In genomic region chr22:35637254-35637653, GRCh38 we compare ENCODE assay signal across 27 cellular contexts. TPM values are rescaled to one million over a fixed set of nuclear protein-coding genes. Genes with fewer than 3 reads are reported as not detected.
DNase-seq lines count a peak whose midpoint lies in the region; ATAC-seq and TF ChIP-seq lines count a peak whose summit lies in the region.
"Had no signal": no experiment of that assay in that cellular context is flagged by ENCODE, and none has a peak within 500 bp of the region (broad histone marks: within the 10 kb centered on the region; RNA-seq: fewer than 3 reads in every experiment).

No MANE protein-coding gene starts in this region.

- H3K4me3 ChIP-seq in H7 (ENCODE audit: insufficient read depth, low read depth, low read length) (no peak overlapping the region), gastroesophageal sphincter (no peak overlapping the region), stomach (no peak overlapping the region)
- H3K4me3 ChIP-seq: left lung, mucosa of descending colon, skin epidermis had no signal

- peak overlapping the region; percentile 29 for H3K27ac Mint-ChIP-seq in T-helper 17 cell
- H3K27ac Mint-ChIP-seq in activated naive CD4-positive, alpha-beta T cell treated with anti-CD3 and anti-CD28 coated beads, Interleukin-2, amount 10 ng/mL, durations not matched to agents 7 days and 5 days = no peak overlapping the region
- H3K27ac Mint-ChIP-seq: activated naive CD8-positive, alpha-beta T cell; activated T-helper 1 cell treated with anti-CD3 and anti-CD28 coated beads, Interleukin-12 subunit alpha, Interleukin-12 subunit beta, Interleukin-2, Interleukin-4 antibody, amounts not matched to agents 30 ng/mL and 10 ng/mL and 1 ng/mL, durations not matched to agents 14 hours and 24 hours and 36 hours had no signal

- no peak for TF ChIP-seq POLR2A in gastroesophageal sphincter (IDR thresholded peaks at IDR 0.05)
- TF ChIP-seq POLR2A in stomach (IDR thresholded peaks at IDR 0.05) = no peak

- 72 to 80% methylated on average over 1 to 3 of the region's 5 CpGs for WGBS in gastroesophageal sphincter (ENCODE audit: low coverage in 1 of 2), 2 donors
- WGBS in stomach, 5 donors = 41 to 70% (median 54%) methylated on average over 5 of the region's 5 CpGs

- H3K4me1 ChIP-seq in gastroesophageal sphincter (peaks cover 4 to 34% (median 22%) of the 10 kb centered on the region in 3 donors), stomach (peaks cover 0 to 25% (median 15%) of the 10 kb centered on the region in 4 donors)
- H3K4me1 ChIP-seq: foreskin keratinocyte had no signal

- DNase-seq in H7 = peak; percentile 55
- DNase-seq in T-helper 17 cell = no peak
- DNase-seq in stomach = no peak
- no peak for DNase-seq in activated naive CD4-positive, alpha-beta T cell treated with anti-CD3 and anti-CD28 coated beads, Interleukin-2, amount 10 ng/mL, durations not matched to agents 7 days and 5 days
- DNase-seq: activated CD4-positive, alpha-beta T cell treated with anti-CD3 and anti-CD28 coated beads, Interleukin-2, amount 50 U/mL, for 4 hours; Calu3; cerebellar nuclear complex; foreskin keratinocyte; hippocampal formation; left lung; mucosa of descending colon; NCI-H1694; NCI-H2171 treated with DMSO at 0.1 percent for 48 hours; NCI-H524 treated with DMSO at 0.1 percent for 48 hours; stimulated activated CD4-positive, alpha-beta T cell treated with anti-CD3 and anti-CD28 coated beads, Interleukin-1b, Interleukin-23, amount 100 ng/mL, for 48 hours; substantia nigra; T-helper 9 cell had no signal

- H3K27me3 ChIP-seq in H7 (ENCODE audit: control insufficient read depth, insufficient read depth, low read length) = no peaks in the 10 kb centered on the region
- H3K27me3 ChIP-seq in gastroesophageal sphincter = no peaks in the 10 kb centered on the region
- no peaks in the 10 kb centered on the region for H3K27me3 ChIP-seq in stomach
- H3K27me3 ChIP-seq: foreskin keratinocyte, left lung had no signal

- no peak overlapping the region for H3K4me3 Mint-ChIP-seq in T-helper 17 cell
- no peak overlapping the region for H3K4me3 Mint-ChIP-seq in activated naive CD4-positive, alpha-beta T cell treated with anti-CD3 and anti-CD28 coated beads, Interleukin-2, amount 10 ng/mL, durations not matched to agents 7 days and 5 days
- H3K4me3 Mint-ChIP-seq: activated naive CD8-positive, alpha-beta T cell; activated T-helper 1 cell treated with anti-CD3 and anti-CD28 coated beads, Interleukin-12 subunit alpha, Interleukin-12 subunit beta, Interleukin-2, Interleukin-4 antibody, amounts not matched to agents 30 ng/mL and 10 ng/mL and 1 ng/mL, durations not matched to agents 14 hours and 24 hours and 36 hours had no signal

- H3K9me3 ChIP-seq in T-helper 17 cell (ENCODE audit: control insufficient read depth, low read length, poor library complexity, severe bottlenecking) (no peaks in the 10 kb centered on the region), gastroesophageal sphincter (no peaks in the 10 kb centered on the region), stomach (no peaks in the 10 kb centered on the region)
- H3K9me3 ChIP-seq: left lung, mucosa of descending colon had no signal

- TF ChIP-seq CTCF in gastroesophageal sphincter (IDR thresholded peaks at IDR 0.05) (no peak), stomach (IDR thresholded peaks at IDR 0.05) (no peak)

- peaks cover 5% of the 10 kb centered on the region for H3K9me3 Mint-ChIP-seq in activated naive CD4-positive, alpha-beta T cell treated with anti-CD3 and anti-CD28 coated beads, Interleukin-2, amount 10 ng/mL, durations not matched to agents 7 days and 5 days
- H3K9me3 Mint-ChIP-seq: activated T-helper 1 cell treated with anti-CD3 and anti-CD28 coated beads, Interleukin-12 subunit alpha, Interleukin-12 subunit beta, Interleukin-2, Interleukin-4 antibody, amounts not matched to agents 30 ng/mL and 10 ng/mL and 1 ng/mL, durations not matched to agents 14 hours and 24 hours and 36 hours had no signal

- CTCF ChIA-PET in activated naive CD4-positive, alpha-beta T cell treated with anti-CD3 and anti-CD28 coated beads, Interleukin-2, amount 10 ng/mL, durations not matched to agents 7 days and 5 days (lab: Charles Lee) = no interaction called here

- no peak for TF ChIP-seq EP300 in gastroesophageal sphincter (IDR thresholded peaks at IDR 0.05)
- no peak for TF ChIP-seq EP300 in stomach (IDR thresholded peaks at IDR 0.05)

- H3K36me3 ChIP-seq in H7 (replicated peaks; ENCODE audit: control insufficient read depth, insufficient read depth, low read length) = no peaks in the 10 kb centered on the region
- H3K36me3 ChIP-seq in gastroesophageal sphincter = no peaks in the 10 kb centered on the region
- H3K36me3 ChIP-seq in stomach = no peaks in the 10 kb centered on the region
- H3K36me3 ChIP-seq: left lung had no signal

- H3K4me1 Mint-ChIP-seq in T-helper 17 cell = peaks cover 15% of the 10 kb centered on the region
- H3K4me1 Mint-ChIP-seq in activated naive CD4-positive, alpha-beta T cell treated with anti-CD3 and anti-CD28 coated beads, Interleukin-2, amount 10 ng/mL, durations not matched to agents 7 days and 5 days = peaks cover 13% of the 10 kb centered on the region

- intact Hi-C loops in stomach (cut with DNase I; ENCODE audit: low total_unique reads) = no loop called here

- peaks cover 10% of the 10 kb centered on the region for H3K27me3 Mint-ChIP-seq in T-helper 17 cell
- H3K27me3 Mint-ChIP-seq in activated naive CD4-positive, alpha-beta T cell treated with anti-CD3 and anti-CD28 coated beads, Interleukin-2, amount 10 ng/mL, durations not matched to agents 7 days and 5 days = peaks cover 24% of the 10 kb centered on the region
- H3K27me3 Mint-ChIP-seq: activated naive CD8-positive, alpha-beta T cell had no signal

- no peak for ATAC-seq in T-helper 17 cell
- ATAC-seq in gastroesophageal sphincter = no peak
- ATAC-seq in activated CD4-positive, CD25-positive, alpha-beta regulatory T cell treated with anti-CD3 and anti-CD28 coated beads, Interleukin-2, amount 50 U/mL, for 24 hours = no peak
- no peak for ATAC-seq in HG03460 (IDR thresholded peaks at IDR 0.05; ENCODE audit: unreplicated experiment)
- ATAC-seq: foreskin keratinocyte, left lung, mucosa of descending colon, SK-N-SH treated with all-trans-retinoic acid at 6 μM for 48 hours had no signal

- H3K27ac ChIP-seq in gastroesophageal sphincter = peak overlapping the region in 3 of 4 donors; percentile 83 to 88 (median 87)
- H3K27ac ChIP-seq in stomach = peak overlapping the region in 4 of 5 donors; percentile 76 to 85 (median 80)
- H3K27ac ChIP-seq: C4-2B, foreskin keratinocyte, HL-60 had no signal

- H3K36me3 Mint-ChIP-seq in T-helper 17 cell (ENCODE audit: low read depth) = peaks cover 2% of the 10 kb centered on the region
- no peaks in the 10 kb centered on the region for H3K36me3 Mint-ChIP-seq in activated naive CD4-positive, alpha-beta T cell treated with anti-CD3 and anti-CD28 coated beads, Interleukin-2, amount 10 ng/mL, durations not matched to agents 7 days and 5 days
- H3K36me3 Mint-ChIP-seq: activated naive CD8-positive, alpha-beta T cell had no signal

RNA-seq across cellular contexts. Expression of gene APOL6, which starts 11.0 kb away (rescaled TPM):
- total RNA-seq in H7 (2014; rRNA removed; shearing (Covaris generic)) = 0.03 and 0.07 TPM in 2 replicates
- total RNA-seq in T-helper 17 cell (10 to 100 TPM; 42.7 to 44.8 TPM), gastroesophageal sphincter (10 to 100 TPM; 10.4 to 13.3 (median 10.9) TPM), stomach (10 to 100 TPM in 4 of 5 donors, 1 to 10 TPM in 1; 4.5 to 21.5 (median 10.5) TPM)
- polyA plus RNA-seq in stomach = 1 to 10 TPM; 3.9 to 7.0 (median 4.9) TPM

RNA-seq across cellular contexts. Expression of gene MB, which starts 20.1 kb away (rescaled TPM):
- 0.35 and 0.70 TPM in 2 replicates for total RNA-seq in H7 (2014; rRNA removed; shearing (Covaris generic))
- total RNA-seq in T-helper 17 cell (not detected), gastroesophageal sphincter (10 to 100 TPM in 1 of 4 donors, 1 to 10 TPM in 2, not detected in 1; 1.0 to 12.9 (median 2.5) TPM), stomach (1 to 10 TPM in 1 of 5 donors, under 1 TPM in 1, not detected in 3; 0.87 to 1.3 TPM)
- 10 to 100 TPM in 1 of 3 donors, 1 to 10 TPM in 2; 2.2 to 29.5 (median 6.9) TPM for polyA plus RNA-seq in stomach
- total RNA-seq: Calu3, foreskin keratinocyte, LHCN-M2 had no signal
- polyA plus RNA-seq: foreskin keratinocyte had no signal
